ENCODE assay signal across 1 cellular context in genomic region chr14:22871200-22871961, GRCh38.
TF ChIP-seq lines count a peak whose summit lies in the region.

A gene with protein sequence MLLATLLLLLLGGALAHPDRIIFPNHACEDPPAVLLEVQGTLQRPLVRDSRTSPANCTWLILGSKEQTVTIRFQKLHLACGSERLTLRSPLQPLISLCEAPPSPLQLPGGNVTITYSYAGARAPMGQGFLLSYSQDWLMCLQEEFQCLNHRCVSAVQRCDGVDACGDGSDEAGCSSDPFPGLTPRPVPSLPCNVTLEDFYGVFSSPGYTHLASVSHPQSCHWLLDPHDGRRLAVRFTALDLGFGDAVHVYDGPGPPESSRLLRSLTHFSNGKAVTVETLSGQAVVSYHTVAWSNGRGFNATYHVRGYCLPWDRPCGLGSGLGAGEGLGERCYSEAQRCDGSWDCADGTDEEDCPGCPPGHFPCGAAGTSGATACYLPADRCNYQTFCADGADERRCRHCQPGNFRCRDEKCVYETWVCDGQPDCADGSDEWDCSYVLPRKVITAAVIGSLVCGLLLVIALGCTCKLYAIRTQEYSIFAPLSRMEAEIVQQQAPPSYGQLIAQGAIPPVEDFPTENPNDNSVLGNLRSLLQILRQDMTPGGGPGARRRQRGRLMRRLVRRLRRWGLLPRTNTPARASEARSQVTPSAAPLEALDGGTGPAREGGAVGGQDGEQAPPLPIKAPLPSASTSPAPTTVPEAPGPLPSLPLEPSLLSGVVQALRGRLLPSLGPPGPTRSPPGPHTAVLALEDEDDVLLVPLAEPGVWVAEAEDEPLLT (plus strand): TSS chr14:22871740. CDS start chr14:22872304, 564 bp downstream.

TF ChIP-seq in K562, 482 proteins besides CTCF, POLR2A, EP300 and RAD21 (continued from another document and continues in another):
- TF ChIP-seq, protein P1, sequence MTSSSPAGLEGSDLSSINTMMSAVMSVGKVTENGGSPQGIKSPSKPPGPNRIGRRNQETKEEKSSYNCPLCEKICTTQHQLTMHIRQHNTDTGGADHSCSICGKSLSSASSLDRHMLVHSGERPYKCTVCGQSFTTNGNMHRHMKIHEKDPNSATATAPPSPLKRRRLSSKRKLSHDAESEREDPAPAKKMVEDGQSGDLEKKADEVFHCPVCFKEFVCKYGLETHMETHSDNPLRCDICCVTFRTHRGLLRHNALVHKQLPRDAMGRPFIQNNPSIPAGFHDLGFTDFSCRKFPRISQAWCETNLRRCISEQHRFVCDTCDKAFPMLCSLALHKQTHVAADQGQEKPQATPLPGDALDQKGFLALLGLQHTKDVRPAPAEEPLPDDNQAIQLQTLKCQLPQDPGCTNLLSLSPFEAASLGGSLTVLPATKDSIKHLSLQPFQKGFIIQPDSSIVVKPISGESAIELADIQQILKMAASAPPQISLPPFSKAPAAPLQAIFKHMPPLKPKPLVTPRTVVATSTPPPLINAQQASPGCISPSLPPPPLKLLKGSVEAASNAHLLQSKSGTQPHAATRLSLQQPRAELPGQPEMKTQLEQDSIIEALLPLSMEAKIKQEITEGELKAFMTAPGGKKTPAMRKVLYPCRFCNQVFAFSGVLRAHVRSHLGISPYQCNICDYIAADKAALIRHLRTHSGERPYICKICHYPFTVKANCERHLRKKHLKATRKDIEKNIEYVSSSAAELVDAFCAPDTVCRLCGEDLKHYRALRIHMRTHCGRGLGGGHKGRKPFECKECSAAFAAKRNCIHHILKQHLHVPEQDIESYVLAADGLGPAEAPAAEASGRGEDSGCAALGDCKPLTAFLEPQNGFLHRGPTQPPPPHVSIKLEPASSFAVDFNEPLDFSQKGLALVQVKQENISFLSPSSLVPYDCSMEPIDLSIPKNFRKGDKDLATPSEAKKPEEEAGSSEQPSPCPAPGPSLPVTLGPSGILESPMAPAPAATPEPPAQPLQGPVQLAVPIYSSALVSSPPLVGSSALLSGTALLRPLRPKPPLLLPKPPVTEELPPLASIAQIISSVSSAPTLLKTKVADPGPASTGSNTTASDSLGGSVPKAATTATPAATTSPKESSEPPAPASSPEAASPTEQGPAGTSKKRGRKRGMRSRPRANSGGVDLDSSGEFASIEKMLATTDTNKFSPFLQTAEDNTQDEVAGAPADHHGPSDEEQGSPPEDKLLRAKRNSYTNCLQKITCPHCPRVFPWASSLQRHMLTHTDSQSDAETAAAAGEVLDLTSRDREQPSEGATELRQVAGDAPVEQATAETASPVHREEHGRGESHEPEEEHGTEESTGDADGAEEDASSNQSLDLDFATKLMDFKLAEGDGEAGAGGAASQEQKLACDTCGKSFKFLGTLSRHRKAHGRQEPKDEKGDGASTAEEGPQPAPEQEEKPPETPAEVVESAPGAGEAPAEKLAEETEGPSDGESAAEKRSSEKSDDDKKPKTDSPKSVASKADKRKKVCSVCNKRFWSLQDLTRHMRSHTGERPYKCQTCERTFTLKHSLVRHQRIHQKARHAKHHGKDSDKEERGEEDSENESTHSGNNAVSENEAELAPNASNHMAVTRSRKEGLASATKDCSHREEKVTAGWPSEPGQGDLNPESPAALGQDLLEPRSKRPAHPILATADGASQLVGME (CRISPR knock-in tag; IDR thresholded peaks at IDR 0.05), result no peak
- TF ChIP-seq POLR2H (tag; IDR thresholded peaks at IDR 0.05; ENCODE audit: low read depth), result peak; percentile 82
- TF ChIP-seq, protein P2, sequence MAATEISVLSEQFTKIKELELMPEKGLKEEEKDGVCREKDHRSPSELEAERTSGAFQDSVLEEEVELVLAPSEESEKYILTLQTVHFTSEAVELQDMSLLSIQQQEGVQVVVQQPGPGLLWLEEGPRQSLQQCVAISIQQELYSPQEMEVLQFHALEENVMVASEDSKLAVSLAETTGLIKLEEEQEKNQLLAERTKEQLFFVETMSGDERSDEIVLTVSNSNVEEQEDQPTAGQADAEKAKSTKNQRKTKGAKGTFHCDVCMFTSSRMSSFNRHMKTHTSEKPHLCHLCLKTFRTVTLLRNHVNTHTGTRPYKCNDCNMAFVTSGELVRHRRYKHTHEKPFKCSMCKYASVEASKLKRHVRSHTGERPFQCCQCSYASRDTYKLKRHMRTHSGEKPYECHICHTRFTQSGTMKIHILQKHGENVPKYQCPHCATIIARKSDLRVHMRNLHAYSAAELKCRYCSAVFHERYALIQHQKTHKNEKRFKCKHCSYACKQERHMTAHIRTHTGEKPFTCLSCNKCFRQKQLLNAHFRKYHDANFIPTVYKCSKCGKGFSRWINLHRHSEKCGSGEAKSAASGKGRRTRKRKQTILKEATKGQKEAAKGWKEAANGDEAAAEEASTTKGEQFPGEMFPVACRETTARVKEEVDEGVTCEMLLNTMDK (IDR thresholded peaks at IDR 0.05; ENCODE audit: borderline replicate concordance, insufficient read depth, low read depth, low read length, poor library complexity, severe bottlenecking), result peak; percentile 3
- peak; percentile 91 for TF ChIP-seq HMGN3 (IDR thresholded peaks at IDR 0.05; ENCODE audit: borderline replicate concordance, extremely low read depth, insufficient read length, low read depth, low read length)
- peak in 1 of 3 experiments; percentile 65 for TF ChIP-seq YY1 (IDR thresholded peaks at IDR 0.05; ENCODE audit: borderline replicate concordance in 1 of 3, control insufficient read depth in 1 of 3, extremely low read depth in 1 of 3, insufficient read depth in 3 of 3, insufficient read length in 1 of 3, insufficient replicate concordance in 2 of 3, low read depth in 1 of 3, low read length in 2 of 3)
- TF ChIP-seq, protein P3, sequence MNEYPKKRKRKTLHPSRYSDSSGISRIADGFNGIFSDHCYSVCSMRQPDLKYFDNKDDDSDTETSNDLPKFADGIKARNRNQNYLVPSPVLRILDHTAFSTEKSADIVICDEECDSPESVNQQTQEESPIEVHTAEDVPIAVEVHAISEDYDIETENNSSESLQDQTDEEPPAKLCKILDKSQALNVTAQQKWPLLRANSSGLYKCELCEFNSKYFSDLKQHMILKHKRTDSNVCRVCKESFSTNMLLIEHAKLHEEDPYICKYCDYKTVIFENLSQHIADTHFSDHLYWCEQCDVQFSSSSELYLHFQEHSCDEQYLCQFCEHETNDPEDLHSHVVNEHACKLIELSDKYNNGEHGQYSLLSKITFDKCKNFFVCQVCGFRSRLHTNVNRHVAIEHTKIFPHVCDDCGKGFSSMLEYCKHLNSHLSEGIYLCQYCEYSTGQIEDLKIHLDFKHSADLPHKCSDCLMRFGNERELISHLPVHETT (CRISPR knock-in tag; conservative IDR thresholded peaks at IDR 0.05 in 1 of 2, IDR thresholded peaks at IDR 0.05 in 1 of 2), result no peak
- TF ChIP-seq ILF3 (IDR thresholded peaks at IDR 0.05; ENCODE audit: borderline replicate concordance), result no peak
- no peak for TF ChIP-seq ZSCAN32 (CRISPR knock-in tag; IDR thresholded peaks at IDR 0.05)
- TF ChIP-seq NCOA2 (IDR thresholded peaks at IDR 0.05; ENCODE audit: partially characterized antibody in 2 of 2), result peak in 1 of 2 experiments; percentile 74
- TF ChIP-seq DACH1 (IDR thresholded peaks at IDR 0.05; ENCODE audit: partially characterized antibody), result no peak
- no peak for TF ChIP-seq ZNF124 (CRISPR knock-in tag; IDR thresholded peaks at IDR 0.05)
- peak; percentile 53; the same call in 1 of the 2 replicates for TF ChIP-seq NR2C2 (CRISPR knock-in tag; IDR thresholded peaks at IDR 0.05)
- TF ChIP-seq NR2C2 (tag; IDR thresholded peaks at IDR 0.05), result peak; percentile 70; the same call in 1 of the 2 replicates
- no peak for TF ChIP-seq SREBF2 (CRISPR knock-in tag; IDR thresholded peaks at IDR 0.05)
- peak; percentile 93; the same call in 1 of the 2 replicates for TF ChIP-seq POLR2G (IDR thresholded peaks at IDR 0.05; ENCODE audit: low read depth, low read length)
- TF ChIP-seq, protein P4, sequence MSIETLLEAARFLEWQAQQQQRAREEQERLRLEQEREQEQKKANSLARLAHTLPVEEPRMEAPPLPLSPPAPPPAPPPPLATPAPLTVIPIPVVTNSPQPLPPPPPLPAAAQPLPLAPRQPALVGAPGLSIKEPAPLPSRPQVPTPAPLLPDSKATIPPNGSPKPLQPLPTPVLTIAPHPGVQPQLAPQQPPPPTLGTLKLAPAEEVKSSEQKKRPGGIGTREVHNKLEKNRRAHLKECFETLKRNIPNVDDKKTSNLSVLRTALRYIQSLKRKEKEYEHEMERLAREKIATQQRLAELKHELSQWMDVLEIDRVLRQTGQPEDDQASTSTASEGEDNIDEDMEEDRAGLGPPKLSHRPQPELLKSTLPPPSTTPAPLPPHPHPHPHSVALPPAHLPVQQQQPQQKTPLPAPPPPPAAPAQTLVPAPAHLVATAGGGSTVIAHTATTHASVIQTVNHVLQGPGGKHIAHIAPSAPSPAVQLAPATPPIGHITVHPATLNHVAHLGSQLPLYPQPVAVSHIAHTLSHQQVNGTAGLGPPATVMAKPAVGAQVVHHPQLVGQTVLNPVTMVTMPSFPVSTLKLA (conservative IDR thresholded peaks at IDR 0.05), result peak; percentile 2 to 76; a peak in 2 of 4 replicates
- TF ChIP-seq, protein P5, sequence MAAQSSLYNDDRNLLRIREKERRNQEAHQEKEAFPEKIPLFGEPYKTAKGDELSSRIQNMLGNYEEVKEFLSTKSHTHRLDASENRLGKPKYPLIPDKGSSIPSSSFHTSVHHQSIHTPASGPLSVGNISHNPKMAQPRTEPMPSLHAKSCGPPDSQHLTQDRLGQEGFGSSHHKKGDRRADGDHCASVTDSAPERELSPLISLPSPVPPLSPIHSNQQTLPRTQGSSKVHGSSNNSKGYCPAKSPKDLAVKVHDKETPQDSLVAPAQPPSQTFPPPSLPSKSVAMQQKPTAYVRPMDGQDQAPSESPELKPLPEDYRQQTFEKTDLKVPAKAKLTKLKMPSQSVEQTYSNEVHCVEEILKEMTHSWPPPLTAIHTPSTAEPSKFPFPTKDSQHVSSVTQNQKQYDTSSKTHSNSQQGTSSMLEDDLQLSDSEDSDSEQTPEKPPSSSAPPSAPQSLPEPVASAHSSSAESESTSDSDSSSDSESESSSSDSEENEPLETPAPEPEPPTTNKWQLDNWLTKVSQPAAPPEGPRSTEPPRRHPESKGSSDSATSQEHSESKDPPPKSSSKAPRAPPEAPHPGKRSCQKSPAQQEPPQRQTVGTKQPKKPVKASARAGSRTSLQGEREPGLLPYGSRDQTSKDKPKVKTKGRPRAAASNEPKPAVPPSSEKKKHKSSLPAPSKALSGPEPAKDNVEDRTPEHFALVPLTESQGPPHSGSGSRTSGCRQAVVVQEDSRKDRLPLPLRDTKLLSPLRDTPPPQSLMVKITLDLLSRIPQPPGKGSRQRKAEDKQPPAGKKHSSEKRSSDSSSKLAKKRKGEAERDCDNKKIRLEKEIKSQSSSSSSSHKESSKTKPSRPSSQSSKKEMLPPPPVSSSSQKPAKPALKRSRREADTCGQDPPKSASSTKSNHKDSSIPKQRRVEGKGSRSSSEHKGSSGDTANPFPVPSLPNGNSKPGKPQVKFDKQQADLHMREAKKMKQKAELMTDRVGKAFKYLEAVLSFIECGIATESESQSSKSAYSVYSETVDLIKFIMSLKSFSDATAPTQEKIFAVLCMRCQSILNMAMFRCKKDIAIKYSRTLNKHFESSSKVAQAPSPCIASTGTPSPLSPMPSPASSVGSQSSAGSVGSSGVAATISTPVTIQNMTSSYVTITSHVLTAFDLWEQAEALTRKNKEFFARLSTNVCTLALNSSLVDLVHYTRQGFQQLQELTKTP (IDR thresholded peaks at IDR 0.05; ENCODE audit: low read depth in 1 of 2, partially characterized antibody in 2 of 2), result peak in 1 of 2 experiments; percentile 69
- peak; percentile 19 for TF ChIP-seq SMAD1 (IDR thresholded peaks at IDR 0.05; ENCODE audit: low read depth, low read length, partially characterized antibody)
- TF ChIP-seq CBFB (CRISPR knock-in tag; IDR thresholded peaks at IDR 0.05), result no peak
- TF ChIP-seq VEZF1 (CRISPR knock-in tag; IDR thresholded peaks at IDR 0.05), result peak; percentile 84
- 0 out of 4 replicates have a peak, but pooled peaks of 1 of the 2 experiments have one; percentile 9 for TF ChIP-seq TRIM24 (IDR thresholded peaks at IDR 0.05)
- TF ChIP-seq NRF1 (conservative IDR thresholded peaks at IDR 0.05 in 1 of 2, IDR thresholded peaks at IDR 0.05 in 1 of 2), result peak; percentile 73 to 77
- TF ChIP-seq ETV5 (CRISPR knock-in tag; IDR thresholded peaks at IDR 0.05; ENCODE audit: low read depth), result peak; percentile 13
- no peak for TF ChIP-seq GTF2A2 (tag; IDR thresholded peaks at IDR 0.05)
- 0 out of 2 replicates have a peak, but pooled peaks have one; percentile 21 for TF ChIP-seq CREB1 (IDR thresholded peaks at IDR 0.05)
- peak; percentile 48; the same call in 1 of the 2 replicates for TF ChIP-seq CREB1 (CRISPR knock-in tag; IDR thresholded peaks at IDR 0.05)
- no peak for TF ChIP-seq MEF2A (IDR thresholded peaks at IDR 0.05; ENCODE audit: control insufficient read depth, low read depth, low read length)
